Comparison of ENCODE assay signal across 2 cellular contexts in genomic region chr12:24945822-24946221, GRCh38.
TF ChIP-seq lines count a peak whose summit lies in the region.

No MANE protein-coding gene starts in this region.

TF ChIP-seq in SK-N-SH, 30 proteins besides CTCF, POLR2A, EP300 and RAD21 (continued from another document):
- TF ChIP-seq IRF3 (IDR thresholded peaks at IDR 0.05; ENCODE audit: low read depth, low read length) = no peak
- no peak for TF ChIP-seq CHD2 (IDR thresholded peaks at IDR 0.05; ENCODE audit: low read length, partially characterized antibody)
- TF ChIP-seq USF1 (IDR thresholded peaks at IDR 0.05; ENCODE audit: borderline replicate concordance, low read depth) = no peak
- no peak for TF ChIP-seq FOSL2 (IDR thresholded peaks at IDR 0.05; ENCODE audit: borderline replicate concordance, low read depth)
- TF ChIP-seq REST (IDR thresholded peaks at IDR 0.05; ENCODE audit: low read depth, low read length) = no peak
- TF ChIP-seq TAF1 (IDR thresholded peaks at IDR 0.05; ENCODE audit: borderline replicate concordance, low read depth, low read length) = no peak
- TF ChIP-seq FOXM1 (IDR thresholded peaks at IDR 0.05; ENCODE audit: low read depth) = no peak
- no peak for TF ChIP-seq TCF12 (IDR thresholded peaks at IDR 0.05)
- TF ChIP-seq, protein P1, sequence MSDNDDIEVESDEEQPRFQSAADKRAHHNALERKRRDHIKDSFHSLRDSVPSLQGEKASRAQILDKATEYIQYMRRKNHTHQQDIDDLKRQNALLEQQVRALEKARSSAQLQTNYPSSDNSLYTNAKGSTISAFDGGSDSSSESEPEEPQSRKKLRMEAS (IDR thresholded peaks at IDR 0.05; ENCODE audit: low read depth) = no peak
- TF ChIP-seq SMC3 (IDR thresholded peaks at IDR 0.05; ENCODE audit: low read depth, low read length) = no peak
- no peak for TF ChIP-seq MXI1 (IDR thresholded peaks at IDR 0.05; ENCODE audit: low read depth, low read length)
- no peak for TF ChIP-seq GABPA (IDR thresholded peaks at IDR 0.05; ENCODE audit: low read depth)
- TF ChIP-seq EZH2phosphoT487 (IDR thresholded peaks at IDR 0.05; ENCODE audit: borderline replicate concordance, low read depth) = no peak
- no peak for TF ChIP-seq YY1 (IDR thresholded peaks at IDR 0.05; ENCODE audit: low read depth)
TF ChIP-seq in SK-N-SH: peak in this region for 0.

TF ChIP-seq in SK-N-SH treated with all-trans-retinoic acid at 6 μM for 48 hours, 23 proteins besides CTCF, POLR2A, EP300 and RAD21 (continued from another document):
- no peak for TF ChIP-seq ZNF70 (CRISPR knock-in tag; IDR thresholded peaks at IDR 0.05)
TF ChIP-seq in SK-N-SH treated with all-trans-retinoic acid at 6 μM for 48 hours: peak in this region for 0.
